3 cellular contexts compared by ENCODE assay signal in the genomic region with DNA sequence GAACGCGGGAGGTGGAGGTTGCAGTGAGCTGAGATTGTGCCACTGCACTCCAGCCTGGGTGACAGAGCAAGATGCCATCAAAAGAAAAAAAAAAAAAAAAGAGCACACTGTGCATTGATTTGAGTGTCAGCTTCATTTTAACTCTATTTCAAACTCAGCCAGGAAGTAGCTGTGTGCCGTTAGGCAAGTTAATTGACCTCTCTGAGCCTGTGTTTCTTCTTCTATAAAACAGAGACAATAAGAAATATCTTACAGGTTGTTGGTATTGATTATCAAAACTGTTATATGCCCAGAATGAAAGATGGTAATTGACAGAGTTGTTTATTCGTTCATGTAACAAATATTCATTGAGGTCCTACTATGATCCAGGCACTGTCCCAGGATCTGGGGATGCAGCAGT.
A peak's percentile ranks its signal among the peaks of the same experiment; 100 is the strongest.
TF ChIP-seq lines count a peak whose summit lies in the region.

No MANE protein-coding gene starts in this region.

TF ChIP-seq in HepG2, 621 proteins besides CTCF, POLR2A, EP300 and RAD21:
- TF ChIP-seq, protein P1, sequence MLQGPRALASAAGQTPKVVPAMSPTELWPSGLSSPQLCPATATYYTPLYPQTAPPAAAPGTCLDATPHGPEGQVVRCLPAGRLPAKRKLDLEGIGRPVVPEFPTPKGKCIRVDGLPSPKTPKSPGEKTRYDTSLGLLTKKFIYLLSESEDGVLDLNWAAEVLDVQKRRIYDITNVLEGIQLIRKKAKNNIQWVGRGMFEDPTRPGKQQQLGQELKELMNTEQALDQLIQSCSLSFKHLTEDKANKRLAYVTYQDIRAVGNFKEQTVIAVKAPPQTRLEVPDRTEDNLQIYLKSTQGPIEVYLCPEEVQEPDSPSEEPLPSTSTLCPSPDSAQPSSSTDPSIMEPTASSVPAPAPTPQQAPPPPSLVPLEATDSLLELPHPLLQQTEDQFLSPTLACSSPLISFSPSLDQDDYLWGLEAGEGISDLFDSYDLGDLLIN (CRISPR knock-in tag; IDR thresholded peaks at IDR 0.05; ENCODE audit: borderline replicate concordance), result no peak
- TF ChIP-seq ZNF768 (CRISPR knock-in tag; IDR thresholded peaks at IDR 0.05) (peak; percentile 77; the same call in 1 of the 2 replicates), THYN1 (CRISPR knock-in tag; IDR thresholded peaks at IDR 0.05; ENCODE audit: borderline replicate concordance, low read depth) (no peak)

TF ChIP-seq in HEK293, 187 proteins besides CTCF, POLR2A, EP300 and RAD21:
- TF ChIP-seq ZNF514 (tag by site-specific recombination; IDR thresholded peaks at IDR 0.05) (no peak), ZNF768 (tag by site-specific recombination; IDR thresholded peaks at IDR 0.05) (peak; percentile 72; the same call in 1 of the 2 replicates), ZNF10 (tag by site-specific recombination; IDR thresholded peaks at IDR 0.05) (no peak)
- TF ChIP-seq, protein P2, sequence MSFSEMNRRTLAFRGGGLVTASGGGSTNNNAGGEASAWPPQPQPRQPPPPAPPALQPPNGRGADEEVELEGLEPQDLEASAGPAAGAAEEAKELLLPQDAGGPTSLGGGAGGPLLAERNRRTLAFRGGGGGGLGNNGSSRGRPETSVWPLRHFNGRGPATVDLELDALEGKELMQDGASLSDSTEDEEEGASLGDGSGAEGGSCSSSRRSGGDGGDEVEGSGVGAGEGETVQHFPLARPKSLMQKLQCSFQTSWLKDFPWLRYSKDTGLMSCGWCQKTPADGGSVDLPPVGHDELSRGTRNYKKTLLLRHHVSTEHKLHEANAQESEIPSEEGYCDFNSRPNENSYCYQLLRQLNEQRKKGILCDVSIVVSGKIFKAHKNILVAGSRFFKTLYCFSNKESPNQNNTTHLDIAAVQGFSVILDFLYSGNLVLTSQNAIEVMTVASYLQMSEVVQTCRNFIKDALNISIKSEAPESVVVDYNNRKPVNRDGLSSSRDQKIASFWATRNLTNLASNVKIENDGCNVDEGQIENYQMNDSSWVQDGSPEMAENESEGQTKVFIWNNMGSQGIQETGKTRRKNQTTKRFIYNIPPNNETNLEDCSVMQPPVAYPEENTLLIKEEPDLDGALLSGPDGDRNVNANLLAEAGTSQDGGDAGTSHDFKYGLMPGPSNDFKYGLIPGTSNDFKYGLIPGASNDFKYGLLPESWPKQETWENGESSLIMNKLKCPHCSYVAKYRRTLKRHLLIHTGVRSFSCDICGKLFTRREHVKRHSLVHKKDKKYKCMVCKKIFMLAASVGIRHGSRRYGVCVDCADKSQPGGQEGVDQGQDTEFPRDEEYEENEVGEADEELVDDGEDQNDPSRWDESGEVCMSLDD (tag by site-specific recombination; IDR thresholded peaks at IDR 0.05), result no peak

TF ChIP-seq in K562, 482 proteins besides CTCF, POLR2A, EP300 and RAD21:
- TF ChIP-seq, protein P3, sequence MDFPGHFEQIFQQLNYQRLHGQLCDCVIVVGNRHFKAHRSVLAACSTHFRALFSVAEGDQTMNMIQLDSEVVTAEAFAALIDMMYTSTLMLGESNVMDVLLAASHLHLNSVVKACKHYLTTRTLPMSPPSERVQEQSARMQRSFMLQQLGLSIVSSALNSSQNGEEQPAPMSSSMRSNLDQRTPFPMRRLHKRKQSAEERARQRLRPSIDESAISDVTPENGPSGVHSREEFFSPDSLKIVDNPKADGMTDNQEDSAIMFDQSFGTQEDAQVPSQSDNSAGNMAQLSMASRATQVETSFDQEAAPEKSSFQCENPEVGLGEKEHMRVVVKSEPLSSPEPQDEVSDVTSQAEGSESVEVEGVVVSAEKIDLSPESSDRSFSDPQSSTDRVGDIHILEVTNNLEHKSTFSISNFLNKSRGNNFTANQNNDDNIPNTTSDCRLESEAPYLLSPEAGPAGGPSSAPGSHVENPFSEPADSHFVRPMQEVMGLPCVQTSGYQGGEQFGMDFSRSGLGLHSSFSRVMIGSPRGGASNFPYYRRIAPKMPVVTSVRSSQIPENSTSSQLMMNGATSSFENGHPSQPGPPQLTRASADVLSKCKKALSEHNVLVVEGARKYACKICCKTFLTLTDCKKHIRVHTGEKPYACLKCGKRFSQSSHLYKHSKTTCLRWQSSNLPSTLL (IDR thresholded peaks at IDR 0.05), result no peak
- TF ChIP-seq RBM25 (IDR thresholded peaks at IDR 0.05; ENCODE audit: low read depth, low read length, severe bottlenecking) (peak; percentile 89), SRSF7 (optimal IDR thresholded peaks at IDR 0.05; ENCODE audit: low read depth, low read length) (no peak), KDM1A (IDR thresholded peaks at IDR 0.05) (0 out of 4 replicates have a peak, but pooled peaks of 1 of the 2 experiments have one; percentile 11), TRIM28 (IDR thresholded peaks at IDR 0.05) (no peak), NCOA1 (IDR thresholded peaks at IDR 0.05; ENCODE audit: low read depth) (no peak), ZFP36 (IDR thresholded peaks at IDR 0.05; ENCODE audit: low read depth, low read length, partially characterized antibody) (peak; percentile 70), RBM17 (IDR thresholded peaks at IDR 0.05; ENCODE audit: borderline replicate concordance, low read depth, low read length) (no peak), HEY1 (CRISPR knock-in tag; IDR thresholded peaks at IDR 0.05; ENCODE audit: borderline replicate concordance) (no peak), ZKSCAN1 (IDR thresholded peaks at IDR 0.05; ENCODE audit: low read depth, low read length) (0 out of 2 replicates have a peak, but pooled peaks have one; percentile 30), HNRNPK (IDR thresholded peaks at IDR 0.05; ENCODE audit: low read depth, low read length, poor library complexity, severe bottlenecking) (no peak), MED1 (CRISPR knock-in tag; IDR thresholded peaks at IDR 0.05; ENCODE audit: borderline replicate concordance) (no peak), ZNF583 (CRISPR knock-in tag; IDR thresholded peaks at IDR 0.05) (no peak), EZH2 (IDR thresholded peaks at IDR 0.05; ENCODE audit: borderline replicate concordance, low read depth, low read length) (no peak), IFI16 (CRISPR knock-in tag; IDR thresholded peaks at IDR 0.05) (no peak), ZNF311 (CRISPR knock-in tag; IDR thresholded peaks at IDR 0.05) (no peak), NCOA6 (IDR thresholded peaks at IDR 0.05) (no peak), SMARCA5 (IDR thresholded peaks at IDR 0.05) (peak; percentile 39; the same call in 1 of the 2 replicates), MCM7 (IDR thresholded peaks at IDR 0.05) (no peak)
- TF ChIP-seq, protein P4, sequence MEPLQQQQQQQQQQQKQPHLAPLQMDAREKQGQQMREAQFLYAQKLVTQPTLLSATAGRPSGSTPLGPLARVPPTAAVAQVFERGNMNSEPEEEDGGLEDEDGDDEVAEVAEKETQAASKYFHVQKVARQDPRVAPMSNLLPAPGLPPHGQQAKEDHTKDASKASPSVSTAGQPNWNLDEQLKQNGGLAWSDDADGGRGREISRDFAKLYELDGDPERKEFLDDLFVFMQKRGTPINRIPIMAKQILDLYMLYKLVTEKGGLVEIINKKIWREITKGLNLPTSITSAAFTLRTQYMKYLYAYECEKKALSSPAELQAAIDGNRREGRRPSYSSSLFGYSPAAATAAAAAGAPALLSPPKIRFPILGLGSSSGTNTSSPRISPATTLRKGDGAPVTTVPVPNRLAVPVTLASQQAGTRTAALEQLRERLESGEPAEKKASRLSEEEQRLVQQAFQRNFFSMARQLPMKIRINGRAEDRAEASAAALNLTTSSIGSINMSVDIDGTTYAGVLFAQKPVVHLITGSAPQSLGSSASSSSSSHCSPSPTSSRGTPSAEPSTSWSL (CRISPR knock-in tag; IDR thresholded peaks at IDR 0.05; ENCODE audit: borderline replicate concordance), result no peak
- TF ChIP-seq, protein P5, sequence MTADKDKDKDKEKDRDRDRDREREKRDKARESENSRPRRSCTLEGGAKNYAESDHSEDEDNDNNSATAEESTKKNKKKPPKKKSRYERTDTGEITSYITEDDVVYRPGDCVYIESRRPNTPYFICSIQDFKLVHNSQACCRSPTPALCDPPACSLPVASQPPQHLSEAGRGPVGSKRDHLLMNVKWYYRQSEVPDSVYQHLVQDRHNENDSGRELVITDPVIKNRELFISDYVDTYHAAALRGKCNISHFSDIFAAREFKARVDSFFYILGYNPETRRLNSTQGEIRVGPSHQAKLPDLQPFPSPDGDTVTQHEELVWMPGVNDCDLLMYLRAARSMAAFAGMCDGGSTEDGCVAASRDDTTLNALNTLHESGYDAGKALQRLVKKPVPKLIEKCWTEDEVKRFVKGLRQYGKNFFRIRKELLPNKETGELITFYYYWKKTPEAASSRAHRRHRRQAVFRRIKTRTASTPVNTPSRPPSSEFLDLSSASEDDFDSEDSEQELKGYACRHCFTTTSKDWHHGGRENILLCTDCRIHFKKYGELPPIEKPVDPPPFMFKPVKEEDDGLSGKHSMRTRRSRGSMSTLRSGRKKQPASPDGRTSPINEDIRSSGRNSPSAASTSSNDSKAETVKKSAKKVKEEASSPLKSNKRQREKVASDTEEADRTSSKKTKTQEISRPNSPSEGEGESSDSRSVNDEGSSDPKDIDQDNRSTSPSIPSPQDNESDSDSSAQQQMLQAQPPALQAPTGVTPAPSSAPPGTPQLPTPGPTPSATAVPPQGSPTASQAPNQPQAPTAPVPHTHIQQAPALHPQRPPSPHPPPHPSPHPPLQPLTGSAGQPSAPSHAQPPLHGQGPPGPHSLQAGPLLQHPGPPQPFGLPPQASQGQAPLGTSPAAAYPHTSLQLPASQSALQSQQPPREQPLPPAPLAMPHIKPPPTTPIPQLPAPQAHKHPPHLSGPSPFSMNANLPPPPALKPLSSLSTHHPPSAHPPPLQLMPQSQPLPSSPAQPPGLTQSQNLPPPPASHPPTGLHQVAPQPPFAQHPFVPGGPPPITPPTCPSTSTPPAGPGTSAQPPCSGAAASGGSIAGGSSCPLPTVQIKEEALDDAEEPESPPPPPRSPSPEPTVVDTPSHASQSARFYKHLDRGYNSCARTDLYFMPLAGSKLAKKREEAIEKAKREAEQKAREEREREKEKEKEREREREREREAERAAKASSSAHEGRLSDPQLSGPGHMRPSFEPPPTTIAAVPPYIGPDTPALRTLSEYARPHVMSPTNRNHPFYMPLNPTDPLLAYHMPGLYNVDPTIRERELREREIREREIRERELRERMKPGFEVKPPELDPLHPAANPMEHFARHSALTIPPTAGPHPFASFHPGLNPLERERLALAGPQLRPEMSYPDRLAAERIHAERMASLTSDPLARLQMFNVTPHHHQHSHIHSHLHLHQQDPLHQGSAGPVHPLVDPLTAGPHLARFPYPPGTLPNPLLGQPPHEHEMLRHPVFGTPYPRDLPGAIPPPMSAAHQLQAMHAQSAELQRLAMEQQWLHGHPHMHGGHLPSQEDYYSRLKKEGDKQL (CRISPR knock-in tag; IDR thresholded peaks at IDR 0.05; ENCODE audit: borderline replicate concordance), result no peak
- TF ChIP-seq, protein P6, sequence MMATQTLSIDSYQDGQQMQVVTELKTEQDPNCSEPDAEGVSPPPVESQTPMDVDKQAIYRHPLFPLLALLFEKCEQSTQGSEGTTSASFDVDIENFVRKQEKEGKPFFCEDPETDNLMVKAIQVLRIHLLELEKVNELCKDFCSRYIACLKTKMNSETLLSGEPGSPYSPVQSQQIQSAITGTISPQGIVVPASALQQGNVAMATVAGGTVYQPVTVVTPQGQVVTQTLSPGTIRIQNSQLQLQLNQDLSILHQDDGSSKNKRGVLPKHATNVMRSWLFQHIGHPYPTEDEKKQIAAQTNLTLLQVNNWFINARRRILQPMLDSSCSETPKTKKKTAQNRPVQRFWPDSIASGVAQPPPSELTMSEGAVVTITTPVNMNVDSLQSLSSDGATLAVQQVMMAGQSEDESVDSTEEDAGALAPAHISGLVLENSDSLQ (IDR thresholded peaks at IDR 0.05), result no peak
